In genomic region chr10:132884691-132885271, GRCh38 we compare ENCODE assay signal across 16 cellular contexts. TPM values are rescaled to one million over a fixed set of nuclear protein-coding genes. Genes with fewer than 3 reads are reported as not detected.
"Had no signal": no experiment of that assay in that cellular context is flagged by ENCODE, and none has a peak within 500 bp of the region (broad histone marks: within the 10 kb centered on the region; RNA-seq: fewer than 3 reads in every experiment).

No MANE protein-coding gene starts in this region.

- H3K9me3 Mint-ChIP-seq: activated naive CD8-positive, alpha-beta T cell treated with anti-CD3 and anti-CD28 coated beads, Interleukin-2, amount 10 ng/mL, durations not matched to agents 7 days and 5 days; mesothelial cell of epicardium had no signal

- ATAC-seq: T-helper 17 cell had no signal

- DNase-seq: activated CD4-positive, CD25-positive, alpha-beta regulatory T cell; activated gamma-delta T cell; activated naive CD8-positive, alpha-beta T cell treated with anti-CD3 and anti-CD28 coated beads, Interleukin-2, amount 10 ng/mL, durations not matched to agents 7 days and 5 days; activated T-cell treated with anti-CD3 and anti-CD28 coated beads, Interleukin-2, amount 50 U/mL, for 1 hour; anterior cingulate cortex; esophagus squamous epithelium; foreskin fibroblast; SHP77 treated with DMSO at 0.1 percent for 48 hours had no signal

- FAIRE-seq: endometrium had no signal

- H3K27ac Mint-ChIP-seq: activated naive CD8-positive, alpha-beta T cell treated with anti-CD3 and anti-CD28 coated beads, Interleukin-2, amount 10 ng/mL, durations not matched to agents 7 days and 5 days; mesothelial cell of epicardium; T-helper 17 cell had no signal

- H3K4me3 Mint-ChIP-seq: activated naive CD8-positive, alpha-beta T cell treated with anti-CD3 and anti-CD28 coated beads, Interleukin-2, amount 10 ng/mL, durations not matched to agents 7 days and 5 days; mesothelial cell of epicardium; T-helper 17 cell had no signal

- H3K4me1 ChIP-seq: breast epithelium, esophagus squamous epithelium, tibial nerve had no signal

- H3K4me3 ChIP-seq: breast epithelium, dorsolateral prefrontal cortex, esophagus squamous epithelium, skin epidermis, tibial nerve had no signal

- H3K36me3 ChIP-seq: breast epithelium, esophagus squamous epithelium, tibial nerve had no signal

- H3K36me3 Mint-ChIP-seq: activated naive CD8-positive, alpha-beta T cell treated with anti-CD3 and anti-CD28 coated beads, Interleukin-2, amount 10 ng/mL, durations not matched to agents 7 days and 5 days; mesothelial cell of epicardium had no signal

- H3K27me3 Mint-ChIP-seq: activated naive CD8-positive, alpha-beta T cell treated with anti-CD3 and anti-CD28 coated beads, Interleukin-2, amount 10 ng/mL, durations not matched to agents 7 days and 5 days had no signal

- H3K4me1 Mint-ChIP-seq: activated naive CD8-positive, alpha-beta T cell treated with anti-CD3 and anti-CD28 coated beads, Interleukin-2, amount 10 ng/mL, durations not matched to agents 7 days and 5 days had no signal

- H3K9me3 ChIP-seq: breast epithelium, esophagus squamous epithelium had no signal

- H3K27ac ChIP-seq: breast epithelium, dorsolateral prefrontal cortex, esophagus squamous epithelium, skin epidermis, tibial nerve had no signal

RNA-seq across cellular contexts. Expression of gene CFAP46, which starts 57.6 kb away (rescaled TPM):
- total RNA-seq: activated naive CD8-positive, alpha-beta T cell treated with anti-CD3 and anti-CD28 coated beads, Interleukin-2, amount 10 ng/mL, durations not matched to agents 7 days and 5 days; myocyte; T-helper 17 cell had no signal
